Comparison of ENCODE assay signal across 18 cellular contexts in the genomic region with DNA sequence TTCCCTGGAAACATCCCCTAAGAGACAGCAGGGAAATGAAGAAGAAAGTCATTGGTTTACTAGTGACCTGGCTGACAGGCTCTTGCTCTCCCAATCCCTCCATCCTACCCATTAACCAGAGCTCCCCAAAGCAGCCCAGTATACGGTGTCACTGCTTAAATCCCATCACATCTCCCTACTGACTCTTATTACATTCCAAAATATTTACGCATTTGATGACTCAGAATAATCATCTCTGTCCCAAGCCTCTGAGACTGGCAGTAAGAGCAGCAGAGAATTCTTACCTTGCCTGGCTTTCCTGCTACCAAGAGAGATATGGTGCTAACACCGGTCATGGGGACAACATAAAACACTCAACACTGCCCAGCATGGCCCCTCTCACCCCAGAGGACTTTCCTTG. TPM values are rescaled to one million over a fixed set of nuclear protein-coding genes. Genes with fewer than 3 reads are reported as not detected.
DNase-seq lines count a peak whose midpoint lies in the region; ATAC-seq and TF ChIP-seq lines count a peak whose summit lies in the region.
"Had no signal": no experiment of that assay in that cellular context is flagged by ENCODE, and none has a peak within 500 bp of the region (broad histone marks: within the 10 kb centered on the region; RNA-seq: fewer than 3 reads in every experiment).

No MANE protein-coding gene starts in this region.

- intact Hi-C loops in posterior vena cava (cut with DNase I): no loop called here

- ATAC-seq in HG02885 (IDR thresholded peaks at IDR 0.05; ENCODE audit: poor library complexity, unreplicated experiment): no peak
- ATAC-seq: lower lobe of right lung had no signal

- H3K4me3 ChIP-seq in BJ (ENCODE audit: low read depth, low read length): no peak overlapping the region
- H3K4me3 ChIP-seq in astrocyte of the spinal cord (ENCODE audit: low read depth, low read length): no peak overlapping the region
- H3K4me3 ChIP-seq: lower lobe of right lung, thyroid gland had no signal

- DNase-seq in BJ (ENCODE audit: low read depth) (peak; percentile 29), M059J (ENCODE audit: low read depth) (peak; percentile 93), astrocyte of the spinal cord (ENCODE audit: low read depth, low spot score) (peak; percentile 64), kidney tubule cell (ENCODE audit: low spot score) (peak; percentile 69), midbrain (lab: John Stamatoyannopoulos, UW) (no peak), posterior vena cava (ENCODE audit: low spot score) (no peak)
- DNase-seq in activated CD8-positive, alpha-beta memory T cell treated with anti-CD3 and anti-CD28 coated beads, Interleukin-2, amount 50 U/mL, for 4 hours: no peak
- DNase-seq: activated CD4-positive, alpha-beta T cell treated with anti-CD3 and anti-CD28 coated beads, Interleukin-2, amount 50 U/mL, for 4 hours; BE2C; GOT3; lower lobe of right lung; NCI-H1417 treated with DMSO at 0.1 percent for 48 hours; NCI-H2227 treated with DMSO at 0.1 percent for 48 hours; nephron progenitor cell; retina; stimulated activated CD4-positive, alpha-beta T cell treated with anti-CD3 and anti-CD28 coated beads, Interleukin-2, amount 100 ng/mL, for 24 hours; thyroid gland had no signal

- POLR2A ChIA-PET in BJ (lab: Charles Lee): interaction anchor here (0.6 kb wide), 1 partner anchor 140 kb away, joined by 6 read pairs; no protein-coding TSS in a partner anchor

- CTCF ChIA-PET in BJ (lab: Yijun Ruan, JAX): interaction anchor here (0.6 to 1.7 kb wide), 4 partner anchors 17 to 128 kb away, joined by 3 to 6 read pairs (median 4); no protein-coding TSS in a partner anchor

- in situ Hi-C loops in astrocyte of the spinal cord (cut with HindIII; ENCODE audit: low sequenced_read_pairs): no loop called here

- no peak for TF ChIP-seq CTCF in BJ (IDR thresholded peaks at IDR 0.05; ENCODE audit: insufficient read depth, low read depth, low read length)
- no peak for TF ChIP-seq CTCF in astrocyte of the spinal cord (IDR thresholded peaks at IDR 0.05; ENCODE audit: low read depth, low read length)

- peaks cover 9% of the 10 kb centered on the region for H3K27me3 ChIP-seq in BJ (ENCODE audit: control insufficient read depth, insufficient read depth, low read length)
- H3K27me3 ChIP-seq: thyroid gland had no signal

- H3K36me3 ChIP-seq in BJ (ENCODE audit: control insufficient read depth, insufficient read depth, low read length): no peaks in the 10 kb centered on the region
- H3K36me3 ChIP-seq: BE2C, lower lobe of right lung, thyroid gland had no signal

RNA-seq across cellular contexts. Expression of a gene that starts 20.2 kb away (rescaled TPM):
- polyA plus RNA-seq in BJ (2011; rRNA removed): 0.61 and 1.5 TPM in 2 replicates
- 0.71 and 0.98 TPM in 2 replicates for polyA minus RNA-seq in BJ (2011; rRNA and poly(A)+ RNA removed)
- total RNA-seq in M059J (2014; rRNA removed; shearing (Covaris generic)): 1.8 and 3.5 TPM in 2 replicates
- total RNA-seq in posterior vena cava: 1 to 10 TPM; 2.5 to 2.6 TPM

Comparison
In these comparisons a context has a peak if more than half of its experiments do, and no peak if none do; other contexts are left out.
1. DNase-seq: peak in BJ (single experiment), M059J (single experiment), astrocyte of the spinal cord (single experiment) and kidney tubule cell (single experiment); none in activated CD8-positive, alpha-beta memory T cell treated with anti-CD3 and anti-CD28 coated beads, Interleukin-2, amount 50 U/mL, for 4 hours (single experiment), midbrain (single experiment) and posterior vena cava (single experiment).